In the genomic region with DNA sequence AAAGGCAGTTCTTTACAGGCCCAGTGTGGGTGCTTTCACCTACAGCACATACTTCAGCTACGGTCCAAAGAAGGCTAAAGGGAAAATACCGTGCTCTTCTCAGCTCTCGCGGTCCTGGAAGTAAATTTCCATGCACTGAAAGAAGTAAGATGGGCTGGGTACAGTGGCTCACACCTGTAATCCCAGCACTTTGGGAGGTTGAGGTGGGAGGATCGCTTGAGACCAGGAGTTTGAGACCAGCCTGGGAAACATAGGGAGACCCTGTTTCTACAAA, we compare ENCODE assay signal across 8 cellular contexts.
DNase-seq lines count a peak whose midpoint lies in the region; ATAC-seq and TF ChIP-seq lines count a peak whose summit lies in the region.
"Not testable (repeated sequence)": the region's sequence is repeated elsewhere in the genome, so short reads cannot be mapped to it uniquely, and the experiment has no call there.

No MANE protein-coding gene starts in this region.

- H3K79me2 ChIP-seq in ACC112 (ENCODE audit: control insufficient read depth, insufficient read depth, low read length, unreplicated experiment); OCI-LY3 (ENCODE audit: low read length): not testable (repeated sequence)

- TF ChIP-seq CTCF in OCI-LY3 (IDR thresholded peaks at IDR 0.05; ENCODE audit: low read depth, low read length): not testable (repeated sequence)

- H3K4me1 Mint-ChIP-seq in activated naive CD4-positive, alpha-beta T cell treated with anti-CD3 and anti-CD28 coated beads, Interleukin-2, amount 10 ng/mL, durations not matched to agents 7 days and 5 days: peaks cover 65% of the 10 kb centered on the region

- H3K9ac ChIP-seq in OCI-LY3 (ENCODE audit: low read length): peak overlapping the region; percentile 72

- H3K4me3 ChIP-seq in ACC112 (ENCODE audit: low read depth, low read length): not testable (repeated sequence)
- H3K4me3 ChIP-seq in OCI-LY3 (ENCODE audit: low read length): peak overlapping the region; percentile 25

- not testable (repeated sequence) for H3K27me3 Mint-ChIP-seq in activated naive CD4-positive, alpha-beta T cell treated with anti-CD3 and anti-CD28 coated beads, Interleukin-2, amount 10 ng/mL, durations not matched to agents 7 days and 5 days

- peak overlapping the region; percentile 88 for H3K27ac Mint-ChIP-seq in activated naive CD4-positive, alpha-beta T cell treated with anti-CD3 and anti-CD28 coated beads, Interleukin-2, amount 10 ng/mL, durations not matched to agents 7 days and 5 days

- not testable (repeated sequence) for H4K20me1 ChIP-seq in OCI-LY3 (ENCODE audit: insufficient read depth, low read length)

- CTCF ChIA-PET in activated naive CD4-positive, alpha-beta T cell treated with anti-CD3 and anti-CD28 coated beads, Interleukin-2, amount 10 ng/mL, durations not matched to agents 7 days and 5 days (lab: Charles Lee): interaction anchor here (1.7 kb wide), 1 partner anchor 201 kb away, joined by 6 read pairs; no protein-coding TSS in a partner anchor

- H3K36me3 Mint-ChIP-seq in activated naive CD4-positive, alpha-beta T cell treated with anti-CD3 and anti-CD28 coated beads, Interleukin-2, amount 10 ng/mL, durations not matched to agents 7 days and 5 days: peaks cover 33% of the 10 kb centered on the region

- H3K36me3 ChIP-seq in ACC112 (ENCODE audit: insufficient read depth, low read length): not testable (repeated sequence)
- H3K36me3 ChIP-seq in OCI-LY3 (replicated peaks; ENCODE audit: low read depth, low read length): peaks cover 21% of the 10 kb centered on the region

- peak; percentile 9 for ATAC-seq in GM18861 (IDR thresholded peaks at IDR 0.05; ENCODE audit: unreplicated experiment)
- peak; percentile 21 for ATAC-seq in GM19455 (IDR thresholded peaks at IDR 0.05; ENCODE audit: unreplicated experiment)
- peak; percentile 29 for ATAC-seq in GM21786 (IDR thresholded peaks at IDR 0.05; ENCODE audit: unreplicated experiment)
- ATAC-seq in HG02973 (IDR thresholded peaks at IDR 0.05; ENCODE audit: unreplicated experiment): peak; percentile 11
- ATAC-seq in HG03354 (IDR thresholded peaks at IDR 0.05; ENCODE audit: poor library complexity, severe bottlenecking, unreplicated experiment): peak; percentile 28

- not testable (repeated sequence) for H3K4me1 ChIP-seq in ACC112 (ENCODE audit: control insufficient read depth, insufficient read depth, low read length, unreplicated experiment)
- H3K4me1 ChIP-seq in OCI-LY3 (ENCODE audit: low read length): peaks cover 68% of the 10 kb centered on the region

- H3K9me3 ChIP-seq in OCI-LY3 (ENCODE audit: insufficient read depth, low read length): not testable (repeated sequence)

- H3K4me3 Mint-ChIP-seq in activated naive CD4-positive, alpha-beta T cell treated with anti-CD3 and anti-CD28 coated beads, Interleukin-2, amount 10 ng/mL, durations not matched to agents 7 days and 5 days: not testable (repeated sequence)

- peak overlapping the region; percentile 65 for H3K4me2 ChIP-seq in OCI-LY3 (ENCODE audit: low read length)

- H3K9me3 Mint-ChIP-seq in activated naive CD4-positive, alpha-beta T cell treated with anti-CD3 and anti-CD28 coated beads, Interleukin-2, amount 10 ng/mL, durations not matched to agents 7 days and 5 days: not testable (repeated sequence)

- not testable (repeated sequence) for H2AFZ ChIP-seq in ACC112 (ENCODE audit: low read length, unreplicated experiment); OCI-LY3 (ENCODE audit: low read depth, low read length)

- peak overlapping the region; percentile 15; the same call in 1 of the 2 replicates for H3K27ac ChIP-seq in ACC112 (ENCODE audit: low read depth, low read length)
- H3K27ac ChIP-seq in OCI-LY3 (ENCODE audit: low read length): peak overlapping the region; percentile 99

- not testable (repeated sequence) for H3K27me3 ChIP-seq in ACC112 (ENCODE audit: insufficient read depth, low read length); OCI-LY3 (ENCODE audit: low read depth, low read length)

- not testable (repeated sequence) for DNase-seq in activated naive CD4-positive, alpha-beta T cell treated with anti-CD3 and anti-CD28 coated beads, Interleukin-2, amount 10 ng/mL, durations not matched to agents 7 days and 5 days
